Comparison of ENCODE assay signal across 1 cellular context in genomic region chr9:33375238-33375840, GRCh38.
A peak's percentile ranks its signal among the peaks of the same experiment; 100 is the strongest.
TF ChIP-seq lines count a peak whose summit lies in the region.

No MANE protein-coding gene starts in this region.

TF ChIP-seq in K562, 482 proteins besides CTCF, POLR2A, EP300 and RAD21 (continued from another document and continues in another):
- TF ChIP-seq MED1 (CRISPR knock-in tag; IDR thresholded peaks at IDR 0.05; ENCODE audit: borderline replicate concordance), result no peak
- TF ChIP-seq LARP7 (IDR thresholded peaks at IDR 0.05), result no peak
- no peak for TF ChIP-seq ZKSCAN1 (IDR thresholded peaks at IDR 0.05; ENCODE audit: low read depth, low read length)
- peak; percentile 15; the same call in 1 of the 2 replicates for TF ChIP-seq FOXM1 (IDR thresholded peaks at IDR 0.05; ENCODE audit: low read depth)
- no peak for TF ChIP-seq FOXM1 (CRISPR knock-in tag; IDR thresholded peaks at IDR 0.05; ENCODE audit: low read depth)
- TF ChIP-seq PKNOX1 (IDR thresholded peaks at IDR 0.05), result peak; percentile 83
- TF ChIP-seq ZNF764 (CRISPR knock-in tag; IDR thresholded peaks at IDR 0.05; ENCODE audit: low read depth), result no peak
- no peak for TF ChIP-seq ZBTB2 (IDR thresholded peaks at IDR 0.05)
- TF ChIP-seq TGIF2 (CRISPR knock-in tag; IDR thresholded peaks at IDR 0.05), result no peak
- TF ChIP-seq CREB5 (CRISPR knock-in tag; IDR thresholded peaks at IDR 0.05), result no peak
- 0 out of 2 replicates have a peak, but pooled peaks have one; percentile 46 for TF ChIP-seq ZNF668 (CRISPR knock-in tag; IDR thresholded peaks at IDR 0.05)
- TF ChIP-seq SMARCE1 (IDR thresholded peaks at IDR 0.05), result 0 out of 2 replicates have a peak, but pooled peaks have one; percentile 11
- peak in 1 of 2 experiments; percentile 98; a peak in 2 of 4 replicates for TF ChIP-seq FOXK2 (conservative IDR thresholded peaks at IDR 0.05 in 1 of 2, IDR thresholded peaks at IDR 0.05 in 1 of 2; ENCODE audit: low read depth in 2 of 2)
- no peak for TF ChIP-seq ATF4 (CRISPR knock-in tag; IDR thresholded peaks at IDR 0.05)
- TF ChIP-seq ZNF766 (CRISPR knock-in tag; conservative IDR thresholded peaks at IDR 0.05), result no peak
- peak; percentile 15; the same call in 1 of the 2 replicates for TF ChIP-seq ZBTB33 (CRISPR knock-in tag; IDR thresholded peaks at IDR 0.05)
- no peak for TF ChIP-seq E4F1 (CRISPR knock-in tag; IDR thresholded peaks at IDR 0.05; ENCODE audit: borderline replicate concordance)
- TF ChIP-seq ATF7 (IDR thresholded peaks at IDR 0.05), result peak; percentile 98
- no peak for TF ChIP-seq PYGO2 (tag; IDR thresholded peaks at IDR 0.05)
- no peak for TF ChIP-seq FIP1L1 (IDR thresholded peaks at IDR 0.05; ENCODE audit: low read depth, low read length, poor library complexity, severe bottlenecking)
- TF ChIP-seq ZNF398 (CRISPR knock-in tag; IDR thresholded peaks at IDR 0.05), result no peak
- TF ChIP-seq ZBTB40 (IDR thresholded peaks at IDR 0.05), result peak; percentile 46; the same call in 1 of the 2 replicates
- TF ChIP-seq ZBTB40 (CRISPR knock-in tag; IDR thresholded peaks at IDR 0.05), result no peak
- TF ChIP-seq CBX1 (IDR thresholded peaks at IDR 0.05; ENCODE audit: low read depth), result no peak
- peak; percentile 76 for TF ChIP-seq TOE1 (IDR thresholded peaks at IDR 0.05; ENCODE audit: borderline replicate concordance)
- no peak for TF ChIP-seq TOE1 (CRISPR knock-in tag; IDR thresholded peaks at IDR 0.05; ENCODE audit: borderline replicate concordance, low read depth)
- no peak for TF ChIP-seq NFE2 (IDR thresholded peaks at IDR 0.05; ENCODE audit: low read depth)
- no peak for TF ChIP-seq TSC22D4 (tag; IDR thresholded peaks at IDR 0.05)
- peak; percentile 99 for TF ChIP-seq PRDM10 (IDR thresholded peaks at IDR 0.05; ENCODE audit: partially characterized antibody)
